8 cellular contexts compared by ENCODE assay signal in the genomic region with DNA sequence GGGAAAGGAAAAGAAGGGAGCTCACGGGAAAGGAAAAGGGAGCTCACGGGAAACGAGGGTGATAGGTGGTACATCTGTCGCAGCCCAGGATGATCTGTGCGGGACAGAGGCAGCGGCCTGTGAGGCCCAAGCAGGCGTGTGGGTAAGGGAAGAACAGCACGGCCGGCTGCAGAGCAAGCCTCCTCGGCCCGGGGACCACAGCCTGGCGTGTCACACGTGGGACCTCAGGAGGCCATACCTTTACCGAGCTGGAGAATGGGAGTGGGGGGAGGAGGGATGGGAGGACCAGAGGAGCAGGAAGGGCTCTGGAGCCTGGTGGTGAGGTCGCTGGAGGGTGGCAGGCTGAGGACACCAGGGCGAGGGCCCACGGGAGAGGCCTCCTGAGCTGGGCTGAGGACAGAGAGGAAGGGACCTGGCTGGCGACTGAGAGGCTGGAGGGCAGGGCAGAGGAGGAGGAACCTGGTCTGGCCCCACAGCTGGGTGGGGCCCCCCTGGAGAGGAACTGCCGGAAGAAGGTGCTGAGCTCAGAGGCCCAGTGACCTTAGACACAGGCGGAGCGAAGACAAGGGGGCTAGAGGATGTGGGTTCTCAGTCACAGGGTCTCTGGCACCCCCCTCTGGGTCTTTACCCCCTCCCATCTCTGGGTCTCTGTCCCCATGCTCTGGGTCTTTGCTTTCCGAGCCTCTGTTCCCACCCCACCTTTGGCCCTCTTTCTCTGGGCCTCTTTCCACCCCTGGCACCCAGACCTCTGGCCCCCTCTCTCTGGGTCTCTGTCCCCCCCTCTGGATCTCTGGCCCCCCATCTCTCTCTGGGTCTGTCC. TPM values are rescaled to one million over a fixed set of nuclear protein-coding genes. Genes with fewer than 3 reads are reported as not detected.
DNase-seq lines count a peak whose midpoint lies in the region; ATAC-seq and TF ChIP-seq lines count a peak whose summit lies in the region.

No MANE protein-coding gene starts in this region.

- H3K4me3 ChIP-seq in dorsolateral prefrontal cortex (no peak overlapping the region), mononuclear cell (ENCODE audit: low read length) (peak overlapping the region; percentile 26), urinary bladder (ENCODE audit: low read depth, low read length) (no peak overlapping the region)

- H3K4me1 ChIP-seq in mononuclear cell (ENCODE audit: insufficient read depth, low read length) = peaks cover 79% of the 10 kb centered on the region
- H3K4me1 ChIP-seq in urinary bladder (ENCODE audit: insufficient read depth) = peaks cover 5% of the 10 kb centered on the region

- intact Hi-C loops in dorsolateral prefrontal cortex (cut with DNase I) = loop anchor here in 1 of 2 donors (2.0 to 10.0 kb wide), 2 partner anchors 89 to 327 kb away; a partner anchor contains a TSS

- H3K27ac ChIP-seq in dorsolateral prefrontal cortex (peak overlapping the region in 53 of 59 donors; percentile 18 to 99 (median 69)), urinary bladder (ENCODE audit: low read depth) (peak overlapping the region; percentile 80)

- ATAC-seq in activated T-cell treated with anti-CD3 and anti-CD28 coated beads, Interleukin-2, amount 50 U/mL, for 4 hours = no peak
- ATAC-seq in T-cell (replicated peaks in 1 of 4) (peak in 2 of 4 experiments; percentile 4 to 11), GM21390 (IDR thresholded peaks at IDR 0.05; ENCODE audit: unreplicated experiment) (no peak)

- peak overlapping the region; percentile 45 for H3K4me3 Mint-ChIP-seq in activated T-cell treated with anti-CD3 and anti-CD28 coated beads, Interleukin-2, amount 50 U/mL, for 4 hours
- H3K4me3 Mint-ChIP-seq in T-cell = peak overlapping the region in 2 of 3 donors; percentile 41 to 98

- H3K27ac Mint-ChIP-seq in T-cell = peak overlapping the region; percentile 87 to 96

- H3K27me3 Mint-ChIP-seq in activated T-cell treated with anti-CD3 and anti-CD28 coated beads, Interleukin-2, amount 50 U/mL, for 4 hours (ENCODE audit: low read depth) = no peaks in the 10 kb centered on the region
- no peaks in the 10 kb centered on the region for H3K27me3 Mint-ChIP-seq in T-cell

- H3K27me3 ChIP-seq in dorsolateral prefrontal cortex (no peaks in the 10 kb centered on the region), mononuclear cell (ENCODE audit: insufficient read depth, low read length) (no peaks in the 10 kb centered on the region)

- H3K9me3 Mint-ChIP-seq in activated T-cell treated with anti-CD3 and anti-CD28 coated beads, Interleukin-2, amount 50 U/mL, for 4 hours = no peaks in the 10 kb centered on the region
- H3K9me3 Mint-ChIP-seq in T-cell = no peaks in the 10 kb centered on the region

- CTCF ChIA-PET in T-cell (lab: Charles Lee) = no interaction called here

- POLR2A ChIA-PET in T-cell (lab: Charles Lee) = interaction anchor here in 1 of 2 donors (1.0 kb wide), 1 partner anchor 31 kb away, joined by 5 read pairs; a partner anchor contains a TSS

- WGBS in urinary bladder = 64% methylated on average over 22 of the region's 22 CpGs

- no peaks in the 10 kb centered on the region for H3K9me3 ChIP-seq in mononuclear cell (ENCODE audit: low read depth, low read length)

- H3K36me3 Mint-ChIP-seq in activated T-cell treated with anti-CD3 and anti-CD28 coated beads, Interleukin-2, amount 50 U/mL, for 4 hours (ENCODE audit: insufficient read depth) = peaks cover 19% of the 10 kb centered on the region
- peaks cover 19% of the 10 kb centered on the region for H3K36me3 Mint-ChIP-seq in T-cell

- peaks cover 56% of the 10 kb centered on the region for H3K4me1 Mint-ChIP-seq in activated T-cell treated with anti-CD3 and anti-CD28 coated beads, Interleukin-2, amount 50 U/mL, for 4 hours (ENCODE audit: low read depth)
- peaks cover 57 to 77% (median 68%) of the 10 kb centered on the region in 3 donors for H3K4me1 Mint-ChIP-seq in T-cell

- no peak for DNase-seq in activated T-cell treated with anti-CD3 and anti-CD28 coated beads, Interleukin-2, amount 50 U/mL, for 4 hours
- DNase-seq in activated T-cell treated with anti-CD3 and anti-CD28 coated beads, Interleukin-2, amount 50 U/mL, for 1 hour = no peak
- DNase-seq in HUDEP-2 (lab: John Stamatoyannopoulos, UW; ENCODE audit: unreplicated experiment in 76 of 76) = peak in 68 of 76 experiments; percentile 32 to 88 (median 74)
- peak in 23 of 34 experiments; percentile 9 to 57 (median 33) for DNase-seq in T-cell
- DNase-seq in dorsolateral prefrontal cortex = no peak

- H3K36me3 ChIP-seq in urinary bladder (ENCODE audit: insufficient read depth) = no peaks in the 10 kb centered on the region

- TF ChIP-seq CTCF in dorsolateral prefrontal cortex (IDR thresholded peaks at IDR 0.05 in 54 of 56, conservative IDR thresholded peaks at IDR 0.05 in 2 of 56; ENCODE audit: low read depth in 1 of 56, partially characterized antibody in 56 of 56) = no peak

RNA-seq across cellular contexts. Expression of a gene that starts 2.9 kb away (rescaled TPM):
- 1,000 to 10,000 TPM in 2 of 3 donors, 100 to 1,000 TPM in 1; 996 to 1,080 (median 1,001) TPM for total RNA-seq in activated T-cell treated with anti-CD3 and anti-CD28 coated beads, Interleukin-2, amount 50 U/mL, for 4 hours
- total RNA-seq in T-cell (1,000 to 10,000 TPM in 2 of 5 donors, 100 to 1,000 TPM in 3; 594 to 1,085 (median 906) TPM), dorsolateral prefrontal cortex (1,000 to 10,000 TPM in 102 of 120 experiments, 100 to 1,000 TPM in 18; 795 to 2,828 (median 1,249) TPM), mononuclear cell (2,689 TPM), urinary bladder (1,234 TPM)
- 4,798 TPM for polyA plus RNA-seq in urinary bladder

RNA-seq across cellular contexts. Expression of a gene that starts 7.6 kb away (rescaled TPM):
- total RNA-seq in activated T-cell treated with anti-CD3 and anti-CD28 coated beads, Interleukin-2, amount 50 U/mL, for 4 hours = 100 to 1,000 TPM; 200 to 250 (median 203) TPM
- 100 to 1,000 TPM in 3 of 5 donors, 10 to 100 TPM in 2; 76.6 to 201 (median 183) TPM for total RNA-seq in T-cell
- 10 to 100 TPM; 24.4 to 60.6 (median 39.2) TPM for total RNA-seq in dorsolateral prefrontal cortex
- total RNA-seq in mononuclear cell = 26.6 TPM
- 13.1 TPM for total RNA-seq in urinary bladder
- 73.0 TPM for polyA plus RNA-seq in urinary bladder

RNA-seq across cellular contexts. Expression of a gene that starts 28.7 kb away (rescaled TPM):
- not detected for total RNA-seq in activated T-cell treated with anti-CD3 and anti-CD28 coated beads, Interleukin-2, amount 50 U/mL, for 4 hours
- total RNA-seq in T-cell (1 to 10 TPM in 4 of 5 donors, under 1 TPM in 1; 0.93 to 1.7 (median 1.2) TPM), dorsolateral prefrontal cortex (1 to 10 TPM in 102 of 120 experiments, under 1 TPM in 8, not detected in 10; 0.60 to 6.2 (median 2.2) TPM), mononuclear cell (0.21 TPM), urinary bladder (0.37 TPM)
- 0.75 TPM for polyA plus RNA-seq in urinary bladder

RNA-seq across cellular contexts. Expression of a gene that starts 30.9 kb away (rescaled TPM):
- 10 to 100 TPM; 34.5 to 41.1 (median 35.5) TPM for total RNA-seq in activated T-cell treated with anti-CD3 and anti-CD28 coated beads, Interleukin-2, amount 50 U/mL, for 4 hours
- 10 to 100 TPM; 28.1 to 58.9 (median 52.4) TPM for total RNA-seq in T-cell
- 10 to 100 TPM; 17.6 to 67.9 (median 37.0) TPM for total RNA-seq in dorsolateral prefrontal cortex
- total RNA-seq in mononuclear cell = 10.0 TPM
- total RNA-seq in urinary bladder = 33.3 TPM
- polyA plus RNA-seq in urinary bladder = 39.5 TPM

RNA-seq across cellular contexts. Expression of a gene that starts 31.4 kb away (rescaled TPM):
- 100 to 1,000 TPM; 208 to 257 (median 230) TPM for total RNA-seq in activated T-cell treated with anti-CD3 and anti-CD28 coated beads, Interleukin-2, amount 50 U/mL, for 4 hours
- total RNA-seq in T-cell (10 to 100 TPM; 20.3 to 48.7 (median 41.4) TPM), dorsolateral prefrontal cortex (10 to 100 TPM; 39.7 to 85.0 (median 53.9) TPM), mononuclear cell (19.9 TPM), urinary bladder (61.3 TPM)
- polyA plus RNA-seq in urinary bladder = 83.4 TPM

Comparison
In these comparisons a context has a peak if more than half of its experiments do, and no peak if none do; other contexts are left out.
1. DNase-seq: peak in HUDEP-2 (68 of 76) and T-cell (23 of 34); none in activated T-cell treated with anti-CD3 and anti-CD28 coated beads, Interleukin-2, amount 50 U/mL, for 4 hours (single experiment), activated T-cell treated with anti-CD3 and anti-CD28 coated beads, Interleukin-2, amount 50 U/mL, for 1 hour (single experiment) and dorsolateral prefrontal cortex (0 of 10).